9 cellular contexts compared by ENCODE assay signal in genomic region chrX:40468033-40468979, GRCh38.
DNase-seq lines count a peak whose midpoint lies in the region; ATAC-seq, FAIRE-seq and TF ChIP-seq lines count a peak whose summit lies in the region.
"Had no signal": no experiment of that assay in that cellular context is flagged by ENCODE, and none has a peak within 500 bp of the region (broad histone marks: within the 10 kb centered on the region; RNA-seq: fewer than 3 reads in every experiment).

No MANE protein-coding gene starts in this region.

- peak; percentile 40 for TF ChIP-seq CTCF in bronchial epithelial cell (IDR thresholded peaks at IDR 0.05; ENCODE audit: insufficient read depth, low read length, severe bottlenecking)

- H3K36me3 ChIP-seq in SJCRH30 (no peaks in the 10 kb centered on the region), bronchial epithelial cell (ENCODE audit: control insufficient read depth, insufficient read depth, low read length) (no peaks in the 10 kb centered on the region)

- peak; percentile 54 for ATAC-seq in GM21515 (IDR thresholded peaks at IDR 0.05; ENCODE audit: unreplicated experiment)
- ATAC-seq in HG03457 (IDR thresholded peaks at IDR 0.05; ENCODE audit: unreplicated experiment): no peak

- H3K9me3 ChIP-seq in SJCRH30 (replicated peaks): no peaks in the 10 kb centered on the region

- H3K4me3 ChIP-seq in SJCRH30: no peak overlapping the region
- H3K4me3 ChIP-seq in bronchial epithelial cell (ENCODE audit: low read depth, low read length): no peak overlapping the region

- DNase-seq in DMS53 (lab: John Stamatoyannopoulos, UW) (peak; percentile 92), MV-4-11 (lab: John Stamatoyannopoulos, UW) (peak; percentile 71), SJCRH30 (peak; percentile 65 to 82), bronchial epithelial cell (ENCODE audit: low read depth) (peak; percentile 40), kidney glomerular epithelial cell (lab: John Stamatoyannopoulos, UW) (peak; percentile 8)
- DNase-seq in stimulated activated CD4-positive, alpha-beta T cell treated with anti-CD3 and anti-CD28 coated beads, TNF-alpha, amount 100 ng/mL, for 48 hours (ENCODE audit: low read depth in 3 of 3): peak in 2 of 3 donors; percentile 1 to 19

- peaks cover 18% of the 10 kb centered on the region for H3K4me1 ChIP-seq in SJCRH30

- no peak for FAIRE-seq in bronchial epithelial cell (lab: Jason Lieb, UNC)
- FAIRE-seq: TTC549 had no signal

- H3K27ac ChIP-seq in SJCRH30: peak overlapping the region; percentile 74

- H3K27me3 ChIP-seq in SJCRH30 (no peaks in the 10 kb centered on the region), bronchial epithelial cell (ENCODE audit: control insufficient read depth, insufficient read depth, low read length) (no peaks in the 10 kb centered on the region)

Comparison
In these comparisons a context has a peak if more than half of its experiments do, and no peak if none do; other contexts are left out.
1. DNase-seq: peak in every context shown above with its lines; median percentile 92 in DMS53; 74 in SJCRH30; 71 in MV-4-11; 40 in bronchial epithelial cell; 10 in stimulated activated CD4-positive, alpha-beta T cell treated with anti-CD3 and anti-CD28 coated beads, TNF-alpha, amount 100 ng/mL, for 48 hours; 8 in kidney glomerular epithelial cell.